1 cellular context compared by ENCODE assay signal in genomic region chr2:74501335-74502071, GRCh38.
TF ChIP-seq lines count a peak whose summit lies in the region.

No MANE protein-coding gene starts in this region.

TF ChIP-seq in HepG2, 621 proteins besides CTCF, POLR2A, EP300 and RAD21 (continued from another document and continues in another):
- no peak for TF ChIP-seq NR3C1 (CRISPR knock-in tag; IDR thresholded peaks at IDR 0.05)
- TF ChIP-seq ZNF746 (CRISPR knock-in tag; IDR thresholded peaks at IDR 0.05), result no peak
- no peak for TF ChIP-seq E2F2 (CRISPR knock-in tag; IDR thresholded peaks at IDR 0.05; ENCODE audit: borderline replicate concordance)
- no peak for TF ChIP-seq ARNT (IDR thresholded peaks at IDR 0.05)
- no peak for TF ChIP-seq BATF2 (CRISPR knock-in tag; IDR thresholded peaks at IDR 0.05)
- TF ChIP-seq NFE2L2 (IDR thresholded peaks at IDR 0.05; ENCODE audit: low read length), result no peak
- no peak for TF ChIP-seq DZIP1 (CRISPR knock-in tag; IDR thresholded peaks at IDR 0.05)
- TF ChIP-seq ZSCAN5A (CRISPR knock-in tag; IDR thresholded peaks at IDR 0.05; ENCODE audit: borderline replicate concordance), result no peak
- no peak for TF ChIP-seq ZNF547 (CRISPR knock-in tag; IDR thresholded peaks at IDR 0.05)
- no peak for TF ChIP-seq ZNF609 (CRISPR knock-in tag; IDR thresholded peaks at IDR 0.05; ENCODE audit: borderline replicate concordance)
- no peak for TF ChIP-seq ZNF12 (CRISPR knock-in tag; IDR thresholded peaks at IDR 0.05)
- no peak for TF ChIP-seq RFXAP (CRISPR knock-in tag; IDR thresholded peaks at IDR 0.05; ENCODE audit: borderline replicate concordance)
- no peak for TF ChIP-seq ZNF24 (IDR thresholded peaks at IDR 0.05)
- no peak for TF ChIP-seq RCOR2 (CRISPR knock-in tag; IDR thresholded peaks at IDR 0.05)
- 0 out of 2 replicates have a peak, but pooled peaks have one; percentile 17 for TF ChIP-seq KDM5B (CRISPR knock-in tag; IDR thresholded peaks at IDR 0.05; ENCODE audit: borderline replicate concordance)
- TF ChIP-seq ATF1 (CRISPR knock-in tag; IDR thresholded peaks at IDR 0.05), result no peak
- no peak for TF ChIP-seq ZNF709 (CRISPR knock-in tag; IDR thresholded peaks at IDR 0.05)
- no peak for TF ChIP-seq PAX8 (CRISPR knock-in tag; IDR thresholded peaks at IDR 0.05; ENCODE audit: borderline replicate concordance)
- TF ChIP-seq CBX5 (CRISPR knock-in tag; IDR thresholded peaks at IDR 0.05; ENCODE audit: borderline replicate concordance), result no peak
- TF ChIP-seq ZNF18 (CRISPR knock-in tag; IDR thresholded peaks at IDR 0.05; ENCODE audit: insufficient replicate concordance), result no peak
- TF ChIP-seq TOE1 (CRISPR knock-in tag; IDR thresholded peaks at IDR 0.05), result no peak
- TF ChIP-seq ZNF580 (CRISPR knock-in tag; IDR thresholded peaks at IDR 0.05; ENCODE audit: borderline replicate concordance, low read depth), result no peak
- no peak for TF ChIP-seq ZNF775 (CRISPR knock-in tag; IDR thresholded peaks at IDR 0.05; ENCODE audit: borderline replicate concordance)
- no peak for TF ChIP-seq ZBTB33 (CRISPR knock-in tag; IDR thresholded peaks at IDR 0.05)
- TF ChIP-seq ATF5 (CRISPR knock-in tag; IDR thresholded peaks at IDR 0.05; ENCODE audit: low read depth), result 0 out of 2 replicates have a peak, but pooled peaks have one; percentile 13
- TF ChIP-seq SNAPC2 (CRISPR knock-in tag; IDR thresholded peaks at IDR 0.05), result 0 out of 2 replicates have a peak, but pooled peaks have one; percentile 27
- peak; percentile 60; the same call in 1 of the 2 replicates for TF ChIP-seq KDM2A (CRISPR knock-in tag; IDR thresholded peaks at IDR 0.05; ENCODE audit: borderline replicate concordance, low read depth)
- no peak for TF ChIP-seq ATF4 (CRISPR knock-in tag; IDR thresholded peaks at IDR 0.05)
- TF ChIP-seq POLR2AphosphoS2 (IDR thresholded peaks at IDR 0.05; ENCODE audit: low read depth, low read length), result no peak
- 0 out of 2 replicates have a peak, but pooled peaks have one; percentile 37 for TF ChIP-seq KMT2A (CRISPR knock-in tag; IDR thresholded peaks at IDR 0.05)
- TF ChIP-seq NFKBIZ (CRISPR knock-in tag; IDR thresholded peaks at IDR 0.05), result no peak
- TF ChIP-seq ZC3H13 (CRISPR knock-in tag; IDR thresholded peaks at IDR 0.05), result peak; percentile 70; the same call in 1 of the 2 replicates
- TF ChIP-seq TBX3 (IDR thresholded peaks at IDR 0.05; ENCODE audit: borderline replicate concordance), result no peak
- 0 out of 2 replicates have a peak, but pooled peaks have one; percentile 45 for TF ChIP-seq NFATC3 (CRISPR knock-in tag; IDR thresholded peaks at IDR 0.05)
- TF ChIP-seq ZNF878 (CRISPR knock-in tag; IDR thresholded peaks at IDR 0.05), result no peak
- no peak for TF ChIP-seq NBN (conservative IDR thresholded peaks at IDR 0.05)
- TF ChIP-seq NCOA2 (CRISPR knock-in tag; IDR thresholded peaks at IDR 0.05), result no peak
- no peak for TF ChIP-seq ZNF235 (CRISPR knock-in tag; IDR thresholded peaks at IDR 0.05; ENCODE audit: borderline replicate concordance)
- peak; percentile 31; the same call in 1 of the 2 replicates for TF ChIP-seq TARDBP (CRISPR knock-in tag; IDR thresholded peaks at IDR 0.05)
- peak; percentile 33 for TF ChIP-seq TEAD3 (CRISPR knock-in tag; optimal IDR thresholded peaks at IDR 0.05; ENCODE audit: borderline replicate concordance)
- TF ChIP-seq NR1H2 (CRISPR knock-in tag; IDR thresholded peaks at IDR 0.05; ENCODE audit: borderline replicate concordance, low read depth), result no peak
- TF ChIP-seq KLF15 (CRISPR knock-in tag; IDR thresholded peaks at IDR 0.05; ENCODE audit: borderline replicate concordance), result no peak
- no peak; the same call in none of the 2 replicates for TF ChIP-seq ZNF770 (CRISPR knock-in tag; IDR thresholded peaks at IDR 0.05)
- TF ChIP-seq GTF2F1 (IDR thresholded peaks at IDR 0.05; ENCODE audit: low read length), result no peak
- no peak for TF ChIP-seq ZSCAN21 (CRISPR knock-in tag; IDR thresholded peaks at IDR 0.05; ENCODE audit: borderline replicate concordance)
- TF ChIP-seq JUND (CRISPR knock-in tag; IDR thresholded peaks at IDR 0.05), result no peak
